ENCODE assay signal across 8 cellular contexts in genomic region chr19:54674021-54674617, GRCh38. TPM values are rescaled to one million over a fixed set of nuclear protein-coding genes. Genes with fewer than 3 reads are reported as not detected.
DNase-seq lines count a peak whose midpoint lies in the region; ATAC-seq and TF ChIP-seq lines count a peak whose summit lies in the region.

No MANE protein-coding gene starts in this region.

- H3K27me3 ChIP-seq in CD4-positive, alpha-beta T cell (ENCODE audit: control insufficient read depth, insufficient read depth, low read length): peaks cover 20% of the 10 kb centered on the region
- H3K27me3 ChIP-seq in OCI-LY3 (ENCODE audit: low read depth, low read length): peaks cover 22% of the 10 kb centered on the region
- no peaks in the 10 kb centered on the region for H3K27me3 ChIP-seq in fibroblast of lung (ENCODE audit: control insufficient read depth, insufficient read depth, low read length)

- H3K27ac Mint-ChIP-seq in CD4-positive, alpha-beta T cell: no peak overlapping the region

- H3K9me3 Mint-ChIP-seq in CD4-positive, alpha-beta T cell: peaks cover 3% of the 10 kb centered on the region

- no peaks in the 10 kb centered on the region for H3K4me1 ChIP-seq in HEK293 (ENCODE audit: control insufficient read depth, insufficient read depth, low read length)
- H3K4me1 ChIP-seq in OCI-LY3 (ENCODE audit: low read length): no peaks in the 10 kb centered on the region
- no peaks in the 10 kb centered on the region for H3K4me1 ChIP-seq in fibroblast of lung (ENCODE audit: control insufficient read depth, extremely low read depth, insufficient read depth, low read length)

- TF ChIP-seq CTCF in CD4-positive, alpha-beta T cell (IDR thresholded peaks at IDR 0.05): peak; percentile 36
- TF ChIP-seq CTCF in HEK293 (tag by site-specific recombination; IDR thresholded peaks at IDR 0.05) (no peak), OCI-LY3 (IDR thresholded peaks at IDR 0.05; ENCODE audit: low read depth, low read length) (peak; percentile 86), fibroblast of lung (conservative IDR thresholded peaks at IDR 0.05 in 1 of 2, IDR thresholded peaks at IDR 0.05 in 1 of 2; ENCODE audit: low read depth in 1 of 2, low read length in 2 of 2) (peak; percentile 21 to 56)

- CTCF ChIA-PET in CD4-positive, alpha-beta T cell (lab: Charles Lee): no interaction called here
- CTCF ChIA-PET in HEK293 (lab: Yijun Ruan, JAX): interaction anchor here (0.6 to 7.0 kb wide), 46 partner anchors 9 to 1271 kb away, joined by 3 to 65 read pairs (median 4); partner anchors contain the start of genes DNAAF3 and FCAR

- POLR2A ChIA-PET in CD4-positive, alpha-beta T cell (lab: Charles Lee): no interaction called here
- POLR2A ChIA-PET in HEK293 (lab: Yijun Ruan, JAX): interaction anchor here (0.6 to 1.1 kb wide), 2 partner anchors 19 to 389 kb away, joined by 3 read pairs; partner anchors contain the start of gene RDH13

- no peaks in the 10 kb centered on the region for H3K79me2 ChIP-seq in OCI-LY3 (ENCODE audit: low read length)
- H3K79me2 ChIP-seq in fibroblast of lung (ENCODE audit: control insufficient read depth, insufficient read depth, low read length): no peaks in the 10 kb centered on the region

- no peak for ATAC-seq in CD4-positive, alpha-beta T cell (ENCODE audit: poor library complexity)
- ATAC-seq in GM21447 (IDR thresholded peaks at IDR 0.05; ENCODE audit: unreplicated experiment) (no peak), HG03196 (IDR thresholded peaks at IDR 0.05; ENCODE audit: unreplicated experiment) (no peak)

- H3K4me3 Mint-ChIP-seq in CD4-positive, alpha-beta T cell: no peak overlapping the region

- no peak overlapping the region for H3K4me2 ChIP-seq in OCI-LY3 (ENCODE audit: low read length)
- H3K4me2 ChIP-seq in fibroblast of lung (ENCODE audit: extremely low read depth, insufficient read depth, low read length): no peak overlapping the region

- H3K9ac ChIP-seq in OCI-LY3 (ENCODE audit: low read length) (no peak overlapping the region), fibroblast of lung (ENCODE audit: insufficient read depth, low read length) (no peak overlapping the region)

- H3K36me3 Mint-ChIP-seq in CD4-positive, alpha-beta T cell (ENCODE audit: low read depth): no peaks in the 10 kb centered on the region

- no peak overlapping the region for H3K27ac ChIP-seq in CD4-positive, alpha-beta T cell (ENCODE audit: low read depth, low read length)
- H3K27ac ChIP-seq in HEK293 (ENCODE audit: extremely low read depth, low read depth, low read length) (no peak overlapping the region), OCI-LY3 (ENCODE audit: low read length) (no peak overlapping the region), fibroblast of lung (ENCODE audit: insufficient read depth, low read length) (no peak overlapping the region), caudate nucleus (ENCODE audit: low read depth, low read length) (no peak overlapping the region)

- H2AFZ ChIP-seq in OCI-LY3 (ENCODE audit: low read depth, low read length) (no peak overlapping the region), fibroblast of lung (ENCODE audit: low read length) (no peak overlapping the region)

- no peak for DNase-seq in CD4-positive, alpha-beta T cell
- DNase-seq in fibroblast of lung (ENCODE audit: low read depth in 2 of 2): peak in 1 of 2 donors; percentile 16
- DNase-seq in caudate nucleus (lab: John Stamatoyannopoulos, UW): no peak
- DNase-seq in anterior cingulate cortex (lab: John Stamatoyannopoulos, UW): no peak

- peaks cover 7% of the 10 kb centered on the region for H3K9me3 ChIP-seq in CD4-positive, alpha-beta T cell (ENCODE audit: control insufficient read depth, low read length)
- no peaks in the 10 kb centered on the region for H3K9me3 ChIP-seq in HEK293 (ENCODE audit: control insufficient read depth, insufficient read depth, low read depth, low read length)
- no peaks in the 10 kb centered on the region for H3K9me3 ChIP-seq in OCI-LY3 (ENCODE audit: insufficient read depth, low read length)
- no peaks in the 10 kb centered on the region for H3K9me3 ChIP-seq in fibroblast of lung (ENCODE audit: control insufficient read depth, insufficient read depth, low read depth, low read length)

- no peaks in the 10 kb centered on the region for H3K4me1 Mint-ChIP-seq in CD4-positive, alpha-beta T cell (ENCODE audit: low read depth)

- no peaks in the 10 kb centered on the region for H3K36me3 ChIP-seq in HEK293 (ENCODE audit: control insufficient read depth in 2 of 2, insufficient read depth in 1 of 2, low read length in 2 of 2)
- H3K36me3 ChIP-seq in OCI-LY3 (replicated peaks; ENCODE audit: low read depth, low read length): no peaks in the 10 kb centered on the region
- no peaks in the 10 kb centered on the region for H3K36me3 ChIP-seq in fibroblast of lung (ENCODE audit: control insufficient read depth, insufficient read depth, low read length)

- H4K20me1 ChIP-seq in OCI-LY3 (ENCODE audit: insufficient read depth, low read length) (no peaks in the 10 kb centered on the region), fibroblast of lung (ENCODE audit: control insufficient read depth, extremely low read depth, insufficient read depth, low read length) (no peaks in the 10 kb centered on the region)

- H3K4me3 ChIP-seq in HEK293 (ENCODE audit: low read depth, low read length) (no peak overlapping the region), OCI-LY3 (ENCODE audit: low read length) (no peak overlapping the region), fibroblast of lung (replicated peaks in 1 of 4; ENCODE audit: control extremely low read depth in 1 of 4, insufficient read depth in 1 of 4, low read depth in 3 of 4, low read length in 4 of 4) (no peak overlapping the region)

- intact Hi-C loops in CD4-positive, alpha-beta T cell (cut with DNase I, micrococcal nuclease): no loop called here

- H3K27me3 Mint-ChIP-seq in CD4-positive, alpha-beta T cell: peaks cover 32% of the 10 kb centered on the region

TF ChIP-seq in HEK293, 187 proteins besides CTCF, POLR2A, EP300 and RAD21:
- TF ChIP-seq ZNF133 (tag by site-specific recombination; IDR thresholded peaks at IDR 0.05) (no peak), PATZ1 (tag by site-specific recombination; IDR thresholded peaks at IDR 0.05) (no peak), ZNF19 (tag by site-specific recombination; IDR thresholded peaks at IDR 0.05; ENCODE audit: low read depth) (no peak), ZBTB7A (tag by site-specific recombination; IDR thresholded peaks at IDR 0.05; ENCODE audit: low read depth) (no peak), YY1 (tag by site-specific recombination; IDR thresholded peaks at IDR 0.05) (no peak), REST (tag by site-specific recombination; IDR thresholded peaks at IDR 0.05) (no peak), ZNF654 (tag by site-specific recombination; IDR thresholded peaks at IDR 0.05; ENCODE audit: low read depth) (peak; percentile 32; the same call in 1 of the 2 replicates)

RNA-seq across cellular contexts. Expression of gene LILRB4, which starts 11.3 kb away (rescaled TPM):
- under 1 TPM; 0.22 to 0.60 TPM for total RNA-seq in CD4-positive, alpha-beta T cell
- not detected in 2 replicates for total RNA-seq in fibroblast of lung
- not detected in 2 replicates for polyA plus RNA-seq in fibroblast of lung
- not detected in 2 replicates for polyA plus RNA-seq in fibroblast of lung (2012)
- 0.11 TPM in 1 of 2 replicates, not detected in the other for polyA minus RNA-seq in fibroblast of lung (ENCODE audit: low replicate concordance)

RNA-seq across cellular contexts. Expression of gene LILRB1, which starts 43.8 kb away (rescaled TPM):
- total RNA-seq in CD4-positive, alpha-beta T cell: under 1 TPM; 0.22 to 0.38 TPM
- total RNA-seq in fibroblast of lung: not detected in 2 replicates
- polyA plus RNA-seq in fibroblast of lung: not detected in 2 replicates
- polyA plus RNA-seq in fibroblast of lung (2012): not detected in 2 replicates
- not detected in 2 replicates for polyA minus RNA-seq in fibroblast of lung (ENCODE audit: low replicate concordance)

RNA-seq across cellular contexts. Expression of gene KIR3DL3, which starts 50.1 kb away (rescaled TPM):
- total RNA-seq in CD4-positive, alpha-beta T cell: not detected
- not detected in 2 replicates for total RNA-seq in fibroblast of lung
- not detected in 2 replicates for polyA plus RNA-seq in fibroblast of lung
- not detected in 2 replicates for polyA plus RNA-seq in fibroblast of lung (2012)
- not detected in 2 replicates for polyA minus RNA-seq in fibroblast of lung (ENCODE audit: low replicate concordance)
